ENCODE assay signal across 23 cellular contexts in the genomic region with DNA sequence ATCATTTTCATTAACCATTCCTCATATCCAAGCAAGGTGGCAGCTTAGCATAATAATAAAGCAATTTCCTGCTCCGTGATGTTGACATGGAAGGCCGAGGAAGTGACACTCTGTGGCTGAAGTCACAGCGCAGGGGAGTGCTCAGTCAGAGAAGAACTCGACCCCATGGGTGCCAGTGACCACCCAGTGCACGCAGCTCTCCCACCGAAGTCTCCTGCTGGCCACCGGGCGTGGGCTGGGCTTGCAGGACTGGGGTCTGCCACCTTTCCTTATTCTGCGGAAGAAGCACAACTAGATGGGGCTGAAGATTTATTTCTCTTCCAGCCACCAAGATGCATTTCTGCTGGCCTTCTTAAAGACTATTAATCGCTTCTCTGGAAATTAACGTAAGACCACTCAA.
DNase-seq lines count a peak whose midpoint lies in the region; ATAC-seq and TF ChIP-seq lines count a peak whose summit lies in the region.
"Had no signal": no experiment of that assay in that cellular context is flagged by ENCODE, and none has a peak within 500 bp of the region (broad histone marks: within the 10 kb centered on the region; RNA-seq: fewer than 3 reads in every experiment).

No MANE protein-coding gene starts in this region.

- 75 to 83% (median 76%) methylated on average over 11 of the region's 11 CpGs for WGBS in heart left ventricle, 4 donors

- no peak for TF ChIP-seq CTCF in right atrium auricular region (IDR thresholded peaks at IDR 0.05)
- TF ChIP-seq CTCF in heart left ventricle (IDR thresholded peaks at IDR 0.05), result no peak

- H3K27ac ChIP-seq in right atrium auricular region (no peak overlapping the region), heart left ventricle (no peak overlapping the region)
- H3K27ac ChIP-seq: BLaER1, SJCRH30 had no signal

- intact Hi-C loops in heart left ventricle (cut with DNase I), result no loop called here
- intact Hi-C loops in sciatic nerve (cut with DNase I), result no loop called here

- ATAC-seq in heart left ventricle, result no peak
- no peak for ATAC-seq in left lobe of liver
- ATAC-seq in sciatic nerve, result no peak
- ATAC-seq in HG02840 (IDR thresholded peaks at IDR 0.05; ENCODE audit: low FRiP score, unreplicated experiment), result no peak
- ATAC-seq: K562, PC-3, Right ventricle myocardium inferior had no signal

- H3K27me3 ChIP-seq in right atrium auricular region (no peaks in the 10 kb centered on the region), heart left ventricle (peaks cover 0 to 6% (median 0%) of the 10 kb centered on the region in 9 donors)
- H3K27me3 ChIP-seq: BLaER1, SJCRH30 had no signal

- no peak overlapping the region for H3K4me3 ChIP-seq in right atrium auricular region
- no peak overlapping the region for H3K4me3 ChIP-seq in heart left ventricle
- H3K4me3 ChIP-seq: BLaER1, K562, SJCRH30 had no signal

- peak; percentile 28 for DNase-seq in right atrium auricular region (ENCODE audit: low spot score)
- no peak for DNase-seq in heart left ventricle
- peak; percentile 19 for DNase-seq in left lobe of liver (ENCODE audit: low spot score)
- peak; percentile 15 for DNase-seq in sciatic nerve (ENCODE audit: low spot score)
- DNase-seq in stimulated activated naive CD4-positive, alpha-beta T cell treated with Interleukin-2 at 50 U/mL for 16 hours (lab: John Stamatoyannopoulos, UW), result no peak
- no peak for DNase-seq in activated gamma-delta T cell treated with Interleukin-2 at 50 U/mL for 16 hours
- DNase-seq: CD4-positive, CD25-positive, alpha-beta regulatory T cell; DMS153; DND-41; Kasumi-1; NCI-H1105; NCI-H1436 treated with DMSO at 0.1 percent for 48 hours; NCI-H187 treated with DMSO at 0.1 percent for 48 hours; NCI-H2171 treated with DMSO at 0.1 percent for 48 hours; NCI-H345; NCI-H510A treated with DMSO at 0.1 percent for 48 hours; NCI-H748 treated with DMSO at 0.1 percent for 48 hours; PC-3; SJCRH30 had no signal

- H3K4me1 ChIP-seq in right atrium auricular region (no peaks in the 10 kb centered on the region), heart left ventricle (no peaks in the 10 kb centered on the region)
- H3K4me1 ChIP-seq: BLaER1, SJCRH30 had no signal

- no peaks in the 10 kb centered on the region for H3K9me3 ChIP-seq in right atrium auricular region
- H3K9me3 ChIP-seq in heart left ventricle, result no peaks in the 10 kb centered on the region
- H3K9me3 ChIP-seq: SJCRH30 had no signal

- no peak for TF ChIP-seq POLR2A in heart left ventricle (IDR thresholded peaks at IDR 0.05)

- H3K36me3 ChIP-seq in right atrium auricular region, result no peaks in the 10 kb centered on the region
- H3K36me3 ChIP-seq in heart left ventricle, result no peaks in the 10 kb centered on the region
- H3K36me3 ChIP-seq: BLaER1, SJCRH30 had no signal

Comparison
In these comparisons a context has a peak if more than half of its experiments do, and no peak if none do; other contexts are left out.
1. DNase-seq: peak in right atrium auricular region (single experiment), left lobe of liver (single experiment) and sciatic nerve (single experiment); none in heart left ventricle (0 of 5), stimulated activated naive CD4-positive, alpha-beta T cell treated with Interleukin-2 at 50 U/mL for 16 hours (single experiment) and activated gamma-delta T cell treated with Interleukin-2 at 50 U/mL for 16 hours (single experiment).